Comparison of ENCODE assay signal across 15 cellular contexts in genomic region chr4:77342170-77342810, GRCh38.
A peak's percentile ranks its signal among the peaks of the same experiment; 100 is the strongest.
DNase-seq lines count a peak whose midpoint lies in the region; ATAC-seq and TF ChIP-seq lines count a peak whose summit lies in the region.
"Had no signal": no experiment of that assay in that cellular context is flagged by ENCODE, and none has a peak within 500 bp of the region (broad histone marks: within the 10 kb centered on the region; RNA-seq: fewer than 3 reads in every experiment).

No MANE protein-coding gene starts in this region.

- H3K27ac ChIP-seq in GM23338 (ENCODE audit: low read depth), result no peak overlapping the region
- peak overlapping the region; percentile 89 for H3K27ac ChIP-seq in hepatocyte
- H3K27ac ChIP-seq: C4-2B had no signal

- peaks cover 4% of the 10 kb centered on the region; the same call in 1 of the 2 replicates for H3K4me1 ChIP-seq in GM23338 (ENCODE audit: insufficient read depth)
- peaks cover 13% of the 10 kb centered on the region for H3K4me1 ChIP-seq in hepatocyte (ENCODE audit: insufficient read depth)

- TF ChIP-seq CTCF in GM23338 (conservative IDR thresholded peaks at IDR 0.05; ENCODE audit: low read depth in 2 of 2), result no peak
- no peak for TF ChIP-seq CTCF in hepatocyte (IDR thresholded peaks at IDR 0.05; ENCODE audit: poor library complexity)

- H3K9me3 Mint-ChIP-seq in GM23338, result peaks cover 57% of the 10 kb centered on the region
- peaks cover 21 to 27% of the 10 kb centered on the region in 2 donors for H3K9me3 Mint-ChIP-seq in stimulated activated naive CD8-positive, alpha-beta T cell treated with anti-CD3 and anti-CD28 coated beads, Interleukin-15, amount 100 ng/mL, for 72 hours

- peaks cover 6% of the 10 kb centered on the region; the same call in 2 of the 3 replicates for H3K4me1 Mint-ChIP-seq in GM23338
- H3K4me1 Mint-ChIP-seq in stimulated activated naive CD8-positive, alpha-beta T cell treated with anti-CD3 and anti-CD28 coated beads, Interleukin-15, amount 100 ng/mL, for 72 hours, result no peaks in the 10 kb centered on the region

- DNase-seq in Caki2 (ENCODE audit: low read depth) (peak; percentile 10), GM23338 (ENCODE audit: low spot score) (peak; percentile 25), OCI-M1 (lab: John Stamatoyannopoulos, UW) (peak; percentile 51), hepatocyte (ENCODE audit: low spot score) (peak; percentile 23), C1 segment of cervical spinal cord (lab: John Stamatoyannopoulos, UW) (no peak), T-helper 2 cell (no peak)
- DNase-seq in stimulated activated naive CD8-positive, alpha-beta T cell treated with anti-CD3 and anti-CD28 coated beads, Interleukin-15, amount 100 ng/mL, for 72 hours, result no peak
- DNase-seq: ACHN, DND-41, KBM-7, NCI-H1092, NCI-H1436 treated with DMSO at 0.1 percent for 48 hours, NCI-H2029 had no signal

- H3K27ac Mint-ChIP-seq in GM23338, result no peak overlapping the region
- H3K27ac Mint-ChIP-seq in stimulated activated naive CD8-positive, alpha-beta T cell treated with anti-CD3 and anti-CD28 coated beads, Interleukin-15, amount 100 ng/mL, for 72 hours, result no peak overlapping the region

- no peak overlapping the region for H3K4me3 ChIP-seq in GM23338
- H3K4me3 ChIP-seq in hepatocyte, result no peak overlapping the region

- H3K9me2 ChIP-seq in GM23338 (ENCODE audit: insufficient read depth), result no peaks in the 10 kb centered on the region
- H3K9me2 ChIP-seq in hepatocyte (replicated peaks; ENCODE audit: insufficient read depth), result no peaks in the 10 kb centered on the region

- WGBS in hepatocyte (ENCODE audit: low lambda C conversion rate, missing lambda C conversion rate), result 94% methylated on average over 2 of the region's 2 CpGs

- peaks cover 3% of the 10 kb centered on the region for H3K27me3 Mint-ChIP-seq in GM23338 (ENCODE audit: insufficient read depth, low read depth, poor library complexity)
- H3K27me3 Mint-ChIP-seq in stimulated activated naive CD8-positive, alpha-beta T cell treated with anti-CD3 and anti-CD28 coated beads, Interleukin-15, amount 100 ng/mL, for 72 hours, result peaks cover 38% of the 10 kb centered on the region

- H3K36me3 ChIP-seq in GM23338 (ENCODE audit: insufficient read depth) (peaks cover 13% of the 10 kb centered on the region; the same call in 1 of the 2 replicates), hepatocyte (replicated peaks; ENCODE audit: insufficient read depth, low read depth) (no peaks in the 10 kb centered on the region)

- no peak for ATAC-seq in GM23338
- no peak for ATAC-seq in stimulated activated naive CD8-positive, alpha-beta T cell treated with anti-CD3 and anti-CD28 coated beads, Interleukin-15, amount 100 ng/mL, for 72 hours
- ATAC-seq: Right ventricle myocardium inferior had no signal

- no peaks in the 10 kb centered on the region for H3K27me3 ChIP-seq in GM23338 (ENCODE audit: insufficient read depth)
- no peaks in the 10 kb centered on the region for H3K27me3 ChIP-seq in hepatocyte

- in situ Hi-C loops in Caki2 (cut with HindIII; ENCODE audit: low pct_unique_long_range_greater_than_20kb, low sequenced_read_pairs), result no loop called here

- H3K4me2 ChIP-seq in GM23338 (no peak overlapping the region), hepatocyte (no peak overlapping the region)

- H2AFZ ChIP-seq in GM23338 (no peak overlapping the region), hepatocyte (no peak overlapping the region)

- H4K20me1 ChIP-seq in GM23338 (replicated peaks; ENCODE audit: insufficient read depth), result no peaks in the 10 kb centered on the region
- H4K20me1 ChIP-seq in hepatocyte (ENCODE audit: insufficient read depth, poor library complexity, severe bottlenecking), result no peaks in the 10 kb centered on the region

- H3F3A ChIP-seq in GM23338 (replicated peaks; ENCODE audit: low read depth), result no peaks in the 10 kb centered on the region

- H3K36me3 Mint-ChIP-seq in GM23338 (ENCODE audit: low read depth), result peaks cover 28% of the 10 kb centered on the region

- H3K79me2 ChIP-seq in GM23338 (replicated peaks; ENCODE audit: insufficient read depth) (no peaks in the 10 kb centered on the region), hepatocyte (no peaks in the 10 kb centered on the region)

- H3K9me3 ChIP-seq in hepatocyte (ENCODE audit: low read depth), result no peaks in the 10 kb centered on the region

- no peak overlapping the region for H3K4me3 Mint-ChIP-seq in GM23338
- H3K4me3 Mint-ChIP-seq in stimulated activated naive CD8-positive, alpha-beta T cell treated with anti-CD3 and anti-CD28 coated beads, Interleukin-15, amount 100 ng/mL, for 72 hours, result no peak overlapping the region

TF ChIP-seq in GM23338, 12 proteins besides CTCF, POLR2A, EP300 and RAD21 (continues in another document):
- TF ChIP-seq ZNF114 (CRISPR knock-in tag; IDR thresholded peaks at IDR 0.05), result no peak
- TF ChIP-seq REST (IDR thresholded peaks at IDR 0.05; ENCODE audit: unreplicated experiment), result no peak

Comparison
In these comparisons a context has a peak if more than half of its experiments do, and no peak if none do; other contexts are left out.
1. DNase-seq: peak in Caki2 (single experiment), GM23338 (single experiment), OCI-M1 (single experiment) and hepatocyte (single experiment); none in C1 segment of cervical spinal cord (0 of 14), T-helper 2 cell (0 of 5) and stimulated activated naive CD8-positive, alpha-beta T cell treated with anti-CD3 and anti-CD28 coated beads, Interleukin-15, amount 100 ng/mL, for 72 hours (0 of 2).